ENCODE assay signal across 26 cellular contexts in genomic region chr3:105232536-105232935, GRCh38.
"Had no signal": no experiment of that assay in that cellular context is flagged by ENCODE, and none has a peak within 500 bp of the region (broad histone marks: within the 10 kb centered on the region; RNA-seq: fewer than 3 reads in every experiment).

No MANE protein-coding gene starts in this region.

- H3K27me3 Mint-ChIP-seq: activated naive CD8-positive, alpha-beta T cell; natural killer cell treated with Interleukin-12 subunit alpha and Interleukin-12 subunit beta and Interleukin-15 and Interleukin-18, amount 100 ng/mL, for 72 hours had no signal

- DNase-seq: activated CD4-positive, alpha-beta T cell treated with anti-CD3 and anti-CD28 coated beads, Interleukin-2, amount 50 U/mL, for 4 hours; activated CD8-positive, alpha-beta memory T cell treated with anti-CD3 and anti-CD28 coated beads for 24 hours; activated CD8-positive, alpha-beta memory T cell treated with anti-CD3 and anti-CD28 coated beads, Interleukin-2, amount 50 U/mL, for 4 hours; activated naive CD4-positive, alpha-beta T cell; activated T-cell treated with anti-CD3 and anti-CD28 coated beads, Interleukin-2, amount 50 U/mL, for 24 hours; amniotic stem cell; colonic mucosa; endodermal cell; foreskin melanocyte; hypothalamus; left ventricle myocardium superior; ovary; spleen; stimulated activated CD4-positive, alpha-beta T cell treated with anti-CD3 and anti-CD28 coated beads, Interleukin-4, amount 100 ng/mL, for 1 hour; stimulated activated naive CD4-positive, alpha-beta T cell; upper lobe of left lung; WERI-Rb-1 had no signal

- H3K36me3 ChIP-seq: colonic mucosa, ovary, prostate gland, right atrium auricular region, spleen, thoracic aorta, upper lobe of left lung, WERI-Rb-1 had no signal

- FAIRE-seq: bronchial epithelial cell, TTC549 had no signal

- H3K27me3 ChIP-seq: colonic mucosa, ovary, right atrium auricular region, spleen, upper lobe of left lung had no signal

- H3K4me1 ChIP-seq: colonic mucosa, prostate gland, right atrium auricular region, spleen, upper lobe of left lung had no signal

- ATAC-seq: left ventricle myocardium superior; natural killer cell treated with Interleukin-12 subunit alpha and Interleukin-12 subunit beta and Interleukin-15 and Interleukin-18, amount 100 ng/mL, for 72 hours had no signal

- H3K9me3 Mint-ChIP-seq: activated T-cell treated with anti-CD3 and anti-CD28 coated beads, Interleukin-2, amount 50 U/mL, for 24 hours; activated T-helper 2 cell treated with anti-CD3 and anti-CD28 coated beads, Interferon-gamma antibody, Interleukin-2, Interleukin-4, amounts not matched to agents 10 μg/mL and 5 μg/mL and 100 μg/mL, durations not matched to agents 14 hours and 24 hours and 36 hours; endodermal cell; T-helper 2 cell treated with Interferon-gamma antibody and Interleukin-4, amounts not matched to agents 5 μg/mL and 100 μg/mL, for 36 hours had no signal

- H3K4me3 Mint-ChIP-seq: activated naive CD8-positive, alpha-beta T cell; activated T-cell treated with anti-CD3 and anti-CD28 coated beads, Interleukin-2, amount 50 U/mL, for 24 hours; endodermal cell; natural killer cell treated with Interleukin-12 subunit alpha and Interleukin-12 subunit beta and Interleukin-15 and Interleukin-18, amount 100 ng/mL, for 72 hours; T-helper 2 cell treated with Interferon-gamma antibody and Interleukin-4, amounts not matched to agents 5 μg/mL and 100 μg/mL, for 36 hours had no signal

- H3K4me3 ChIP-seq: colonic mucosa, ovary, prostate gland, right atrium auricular region, spleen, thoracic aorta, upper lobe of left lung had no signal

- H3K9me3 ChIP-seq: colonic mucosa, ovary, prostate gland, thoracic aorta, upper lobe of left lung had no signal

- H3K4me1 Mint-ChIP-seq: endodermal cell had no signal

- H3K36me3 Mint-ChIP-seq: activated naive CD8-positive, alpha-beta T cell; natural killer cell treated with Interleukin-12 subunit alpha and Interleukin-12 subunit beta and Interleukin-15 and Interleukin-18, amount 100 ng/mL, for 72 hours had no signal

- H3K27ac ChIP-seq: colonic mucosa, ovary, prostate gland, right atrium auricular region, spleen, thoracic aorta, upper lobe of left lung, WERI-Rb-1 had no signal

- H3K27ac Mint-ChIP-seq: activated naive CD8-positive, alpha-beta T cell; activated T-cell treated with anti-CD3 and anti-CD28 coated beads, Interleukin-2, amount 50 U/mL, for 24 hours; activated T-helper 2 cell treated with anti-CD3 and anti-CD28 coated beads, Interferon-gamma antibody, Interleukin-2, Interleukin-4, amounts not matched to agents 10 μg/mL and 5 μg/mL and 100 μg/mL, durations not matched to agents 14 hours and 24 hours and 36 hours; endodermal cell; natural killer cell treated with Interleukin-12 subunit alpha and Interleukin-12 subunit beta and Interleukin-15 and Interleukin-18, amount 100 ng/mL, for 72 hours; T-helper 2 cell treated with Interferon-gamma antibody and Interleukin-4, amounts not matched to agents 5 μg/mL and 100 μg/mL, for 36 hours had no signal
